10 cellular contexts compared by ENCODE assay signal in genomic region chr2:54590216-54590961, GRCh38.
DNase-seq lines count a peak whose midpoint lies in the region; ATAC-seq and TF ChIP-seq lines count a peak whose summit lies in the region.
"Had no signal": no experiment of that assay in that cellular context is flagged by ENCODE, and none has a peak within 500 bp of the region (broad histone marks: within the 10 kb centered on the region; RNA-seq: fewer than 3 reads in every experiment).

No MANE protein-coding gene starts in this region.

- peak overlapping the region; percentile 59 for H3K27ac ChIP-seq in RWPE2 (ENCODE audit: poor library complexity, severe bottlenecking)
- H3K27ac ChIP-seq in smooth muscle cell (ENCODE audit: low read depth) = peak overlapping the region; percentile 78

- no peaks in the 10 kb centered on the region for H3K9me3 Mint-ChIP-seq in T-helper 2 cell treated with Interferon-gamma antibody and Interleukin-4, amounts not matched to agents 5 μg/mL and 100 μg/mL, for 36 hours

- H3K4me2 ChIP-seq in smooth muscle cell = peak overlapping the region; percentile 42

- H3K27me3 ChIP-seq in RWPE2 (ENCODE audit: insufficient read depth, poor library complexity, severe bottlenecking) (no peaks in the 10 kb centered on the region), smooth muscle cell (ENCODE audit: low read depth) (no peaks in the 10 kb centered on the region)

- H4K20me1 ChIP-seq in smooth muscle cell (ENCODE audit: low read depth) = peaks cover 94% of the 10 kb centered on the region

- TF ChIP-seq CTCF in RWPE2 (IDR thresholded peaks at IDR 0.05; ENCODE audit: poor library complexity, severe bottlenecking) (no peak), epithelial cell of esophagus (IDR thresholded peaks at IDR 0.05; ENCODE audit: insufficient read depth, low read depth, low read length, missing control alignments) (no peak), smooth muscle cell (IDR thresholded peaks at IDR 0.05; ENCODE audit: borderline replicate concordance, insufficient read depth, poor library complexity, severe bottlenecking) (no peak)

- 80% methylated on average over 6 of the region's 6 CpGs for WGBS in smooth muscle cell (ENCODE audit: low lambda C conversion rate)

- peaks cover 87% of the 10 kb centered on the region for H3K79me2 ChIP-seq in smooth muscle cell (ENCODE audit: low read depth)

- no peak overlapping the region for H2AFZ ChIP-seq in smooth muscle cell (ENCODE audit: low read depth)

- peaks cover 48% of the 10 kb centered on the region for H3K4me1 ChIP-seq in RWPE2 (ENCODE audit: insufficient read depth, poor library complexity, severe bottlenecking)
- H3K4me1 ChIP-seq in smooth muscle cell (ENCODE audit: low read depth) = peaks cover 31% of the 10 kb centered on the region

- ATAC-seq in RWPE2 (ENCODE audit: low read depth) (no peak), GM21528 (IDR thresholded peaks at IDR 0.05; ENCODE audit: low FRiP score, unreplicated experiment) (no peak)

- peaks cover 36% of the 10 kb centered on the region for H3K36me3 Mint-ChIP-seq in T-helper 2 cell treated with Interferon-gamma antibody and Interleukin-4, amounts not matched to agents 5 μg/mL and 100 μg/mL, for 36 hours (ENCODE audit: low read depth)

- no peaks in the 10 kb centered on the region for H3K27me3 Mint-ChIP-seq in T-helper 2 cell treated with Interferon-gamma antibody and Interleukin-4, amounts not matched to agents 5 μg/mL and 100 μg/mL, for 36 hours (ENCODE audit: low read depth)

- H3K36me3 ChIP-seq in RWPE2 (ENCODE audit: low read depth) (peaks cover 30% of the 10 kb centered on the region), smooth muscle cell (ENCODE audit: low read depth) (no peaks in the 10 kb centered on the region)

- peaks cover 75% of the 10 kb centered on the region for H3K4me1 Mint-ChIP-seq in T-helper 2 cell treated with Interferon-gamma antibody and Interleukin-4, amounts not matched to agents 5 μg/mL and 100 μg/mL, for 36 hours (ENCODE audit: low read depth)

- no peaks in the 10 kb centered on the region for H3K9me3 ChIP-seq in RWPE2 (ENCODE audit: severe bottlenecking)
- no peaks in the 10 kb centered on the region for H3K9me3 ChIP-seq in smooth muscle cell (replicated peaks; ENCODE audit: low read depth)

- H3F3A ChIP-seq in smooth muscle cell (ENCODE audit: low read depth) = peaks cover 9% of the 10 kb centered on the region

- H3K9ac ChIP-seq in smooth muscle cell (ENCODE audit: low read depth) = no peak overlapping the region

- peak overlapping the region; percentile 76 for H3K27ac Mint-ChIP-seq in T-helper 2 cell treated with Interferon-gamma antibody and Interleukin-4, amounts not matched to agents 5 μg/mL and 100 μg/mL, for 36 hours

- DNase-seq in T-helper 2 cell treated with Interferon-gamma antibody and Interleukin-4, amounts not matched to agents 5 μg/mL and 100 μg/mL, for 36 hours (ENCODE audit: low spot score) = no peak
- DNase-seq in T-helper 2 cell (no peak), RWPE2 (ENCODE audit: low spot score) (no peak), epithelial cell of esophagus (ENCODE audit: low read depth) (peak; percentile 41), smooth muscle cell (lab: John Stamatoyannopoulos, UW; ENCODE audit: unreplicated experiment) (no peak), NCI-H510A (lab: John Stamatoyannopoulos, UW) (no peak), NAMALWA (ENCODE audit: low spot score) (no peak)
- DNase-seq: foreskin fibroblast, NCI-H2081 treated with DMSO at 0.1 percent for 48 hours had no signal

- H3K4me3 Mint-ChIP-seq in T-helper 2 cell treated with Interferon-gamma antibody and Interleukin-4, amounts not matched to agents 5 μg/mL and 100 μg/mL, for 36 hours = peak overlapping the region; percentile 65

- H3K4me3 ChIP-seq in RWPE2 (ENCODE audit: severe bottlenecking) (no peak overlapping the region), epithelial cell of esophagus (ENCODE audit: low read length) (no peak overlapping the region), smooth muscle cell (no peak overlapping the region)
